Comparison of ENCODE assay signal across 8 cellular contexts in the genomic region with DNA sequence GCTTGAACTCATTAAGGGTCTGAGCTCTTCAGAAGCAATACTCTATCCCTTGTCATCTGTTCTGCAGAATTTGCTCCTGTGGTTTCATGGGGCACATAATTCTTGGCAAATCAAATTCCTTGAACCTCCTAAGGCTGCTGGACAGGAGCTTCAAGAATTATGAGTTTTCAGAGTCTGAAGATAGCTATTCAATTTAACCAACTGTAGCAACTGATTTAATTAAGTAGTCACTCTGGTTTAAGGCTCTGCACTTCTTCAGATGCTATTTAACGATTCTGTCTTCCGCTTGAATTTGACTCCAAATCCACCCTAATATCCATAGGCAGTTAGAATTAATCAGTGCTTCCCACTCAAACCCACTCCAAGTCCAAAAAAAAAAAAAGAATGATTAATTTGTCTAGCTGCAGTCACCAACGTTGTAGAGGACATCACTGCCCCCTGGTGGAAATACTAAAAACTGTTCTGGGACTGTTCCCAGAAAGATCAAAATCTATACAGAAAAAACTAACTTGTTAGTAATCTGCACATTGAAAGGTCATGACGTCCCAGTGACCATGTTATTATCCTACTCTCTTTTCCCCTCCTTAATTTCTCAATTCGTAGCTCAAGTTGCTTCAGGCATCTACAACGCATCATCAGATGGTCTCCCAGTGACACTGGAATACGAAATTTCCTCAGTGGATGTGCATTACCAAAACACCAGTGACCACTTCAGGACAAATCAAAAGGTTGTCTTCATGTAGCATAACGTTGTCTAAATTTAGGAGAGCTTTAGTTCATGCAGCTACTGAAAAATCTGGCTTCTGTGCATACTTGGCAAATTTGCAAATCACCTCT.
A peak's percentile ranks its signal among the peaks of the same experiment; 100 is the strongest.
DNase-seq lines count a peak whose midpoint lies in the region; ATAC-seq and TF ChIP-seq lines count a peak whose summit lies in the region.

No MANE protein-coding gene starts in this region.

- H3K79me2 ChIP-seq in KMS-11 (ENCODE audit: insufficient read depth, low read depth) (no peaks in the 10 kb centered on the region), fibroblast of lung (ENCODE audit: control insufficient read depth, insufficient read depth, low read length) (no peaks in the 10 kb centered on the region), parathyroid adenoma (no peaks in the 10 kb centered on the region)

- H3K9ac ChIP-seq in KMS-11 (no peak overlapping the region), fibroblast of lung (ENCODE audit: insufficient read depth, low read length) (no peak overlapping the region), parathyroid adenoma (no peak overlapping the region)

- H3K4me3 ChIP-seq in KMS-11 (IDR thresholded peaks at IDR 0.05; ENCODE audit: insufficient read depth, low read depth, low read length) (no peak overlapping the region), fibroblast of lung (replicated peaks in 1 of 4; ENCODE audit: control extremely low read depth in 1 of 4, insufficient read depth in 1 of 4, low read depth in 3 of 4, low read length in 4 of 4) (no peak overlapping the region), parathyroid adenoma (ENCODE audit: low read depth, low read length) (no peak overlapping the region)

- H3K27ac ChIP-seq in KMS-11 (no peak overlapping the region), fibroblast of lung (ENCODE audit: insufficient read depth, low read length) (no peak overlapping the region), parathyroid adenoma (no peak overlapping the region)

- H3K4me2 ChIP-seq in KMS-11: no peak overlapping the region
- no peak overlapping the region for H3K4me2 ChIP-seq in fibroblast of lung (ENCODE audit: extremely low read depth, insufficient read depth, low read length)
- H3K4me2 ChIP-seq in parathyroid adenoma (ENCODE audit: low read length): no peak overlapping the region

- H3K36me3 ChIP-seq in KMS-11 (ENCODE audit: insufficient read depth) (no peaks in the 10 kb centered on the region), fibroblast of lung (ENCODE audit: control insufficient read depth, insufficient read depth, low read length) (no peaks in the 10 kb centered on the region), parathyroid adenoma (ENCODE audit: control insufficient read depth, insufficient read depth, low read length) (no peaks in the 10 kb centered on the region)

- H2AFZ ChIP-seq in KMS-11 (ENCODE audit: low read depth): no peak overlapping the region
- no peak overlapping the region for H2AFZ ChIP-seq in fibroblast of lung (ENCODE audit: low read length)
- H2AFZ ChIP-seq in parathyroid adenoma: no peak overlapping the region

- H3K9me3 ChIP-seq in fibroblast of lung (ENCODE audit: control insufficient read depth, insufficient read depth, low read depth, low read length): no peaks in the 10 kb centered on the region
- no peaks in the 10 kb centered on the region for H3K9me3 ChIP-seq in parathyroid adenoma (ENCODE audit: control insufficient read depth, low read length)

- H3K4me1 ChIP-seq in KMS-11 (ENCODE audit: low read depth, poor library complexity, severe bottlenecking) (peaks cover 12% of the 10 kb centered on the region), fibroblast of lung (ENCODE audit: control insufficient read depth, extremely low read depth, insufficient read depth, low read length) (no peaks in the 10 kb centered on the region), parathyroid adenoma (no peaks in the 10 kb centered on the region)

- TF ChIP-seq CTCF in KMS-11 (conservative IDR thresholded peaks at IDR 0.05; ENCODE audit: low read depth, low read length): peak; percentile 83
- TF ChIP-seq CTCF in fibroblast of lung (conservative IDR thresholded peaks at IDR 0.05 in 1 of 2, IDR thresholded peaks at IDR 0.05 in 1 of 2; ENCODE audit: low read depth in 1 of 2, low read length in 2 of 2): peak; percentile 62 to 70
- peak; percentile 52 for TF ChIP-seq CTCF in parathyroid adenoma (IDR thresholded peaks at IDR 0.05)

- in situ Hi-C loops in ACHN (cut with HindIII; ENCODE audit: low pct_ligation_motif_present, low pct_unique_long_range_greater_than_20kb, low sequenced_read_pairs) (no loop called here), G401 (cut with HindIII; ENCODE audit: low sequenced_read_pairs) (no loop called here)

- H3K27me3 ChIP-seq in KMS-11 (ENCODE audit: insufficient read depth, low read depth) (no peaks in the 10 kb centered on the region), fibroblast of lung (ENCODE audit: control insufficient read depth, insufficient read depth, low read length) (no peaks in the 10 kb centered on the region), parathyroid adenoma (ENCODE audit: control insufficient read depth, insufficient read depth, low read length) (no peaks in the 10 kb centered on the region)

- no peak for ATAC-seq in HG02852 (IDR thresholded peaks at IDR 0.05; ENCODE audit: unreplicated experiment)

- no peaks in the 10 kb centered on the region for H4K20me1 ChIP-seq in KMS-11 (ENCODE audit: insufficient read depth)
- no peaks in the 10 kb centered on the region for H4K20me1 ChIP-seq in fibroblast of lung (ENCODE audit: control insufficient read depth, extremely low read depth, insufficient read depth, low read length)

- DNase-seq in ACHN (peak; percentile 68), G401 (ENCODE audit: low spot score) (peak; percentile 35), SKM-1 treated with dmso at 0.1 percent for 144 hours (lab: John Stamatoyannopoulos, UW; ENCODE audit: unreplicated experiment) (peak; percentile 9), fibroblast of lung (ENCODE audit: low read depth in 2 of 2) (peak; percentile 39 to 41), 8988T (no peak)
